8 cellular contexts compared by ENCODE assay signal in the genomic region with DNA sequence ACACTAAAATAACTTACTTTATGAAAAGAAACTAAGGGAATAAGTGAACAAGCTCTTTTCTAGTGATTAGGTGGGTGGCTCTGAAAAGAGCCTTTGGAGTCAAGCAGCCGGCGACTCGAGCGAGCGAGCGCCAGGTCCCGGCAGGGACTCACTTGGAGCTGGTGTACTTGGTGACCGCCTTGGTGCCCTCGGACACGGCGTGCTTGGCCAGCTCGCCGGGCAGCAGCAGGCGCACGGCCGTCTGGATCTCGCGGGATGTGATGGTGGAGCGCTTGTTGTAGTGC. TPM values are rescaled to one million over a fixed set of nuclear protein-coding genes. Genes with fewer than 3 reads are reported as not detected.
DNase-seq lines count a peak whose midpoint lies in the region; ATAC-seq and TF ChIP-seq lines count a peak whose summit lies in the region.
"Not testable (repeated sequence)": the region's sequence is repeated elsewhere in the genome, so short reads cannot be mapped to it uniquely, and the experiment has no call there.

No MANE protein-coding gene starts in this region.

- not testable (repeated sequence) for H2AFZ ChIP-seq in GM23338; neural progenitor cell (replicated peaks)

- not testable (repeated sequence) for H3K4me1 ChIP-seq in GM23338 (ENCODE audit: insufficient read depth)
- peaks cover 8 to 48% (median 14%) of the 10 kb centered on the region in 3 donors for H3K4me1 ChIP-seq in esophagus squamous epithelium
- peaks cover 20% of the 10 kb centered on the region for H3K4me1 ChIP-seq in neural progenitor cell
- H3K4me1 ChIP-seq in subcutaneous abdominal adipose tissue (ENCODE audit: control insufficient read depth in 5 of 5, insufficient read depth in 5 of 5, low read length in 5 of 5): peaks cover 0 to 37% (median 32%) of the 10 kb centered on the region in 5 donors

- not testable (repeated sequence) for H3K9me2 ChIP-seq in GM23338 (ENCODE audit: insufficient read depth)

- peak overlapping the region; percentile 80 for H3K4me2 ChIP-seq in GM23338
- H3K4me2 ChIP-seq in neural progenitor cell: peak overlapping the region; percentile 94

- intact Hi-C loops in esophagus squamous epithelium (cut with DNase I): not testable (repeated sequence)

- not testable (repeated sequence) for TF ChIP-seq CTCF in AG09309 (IDR thresholded peaks at IDR 0.05; ENCODE audit: control insufficient read depth, insufficient read depth, low read depth, low read length, missing control alignments); GM23338 (conservative IDR thresholded peaks at IDR 0.05; ENCODE audit: low read depth in 2 of 2); astrocyte of the spinal cord (IDR thresholded peaks at IDR 0.05; ENCODE audit: low read depth, low read length); esophagus squamous epithelium (IDR thresholded peaks at IDR 0.05); neural progenitor cell (IDR thresholded peaks at IDR 0.05)

- H3K4me3 ChIP-seq in AG09309 (ENCODE audit: control insufficient read depth, low read depth, low read length) (peak overlapping the region; percentile 52), GM23338 (peak overlapping the region; percentile 87), astrocyte of the spinal cord (ENCODE audit: low read depth, low read length) (peak overlapping the region; percentile 85), esophagus squamous epithelium (peak overlapping the region; percentile 56 to 75 (median 62)), iPS-18c (ENCODE audit: insufficient read depth, low read depth, low read length) (peak overlapping the region; percentile 72), neural progenitor cell (peak overlapping the region; percentile 82), subcutaneous abdominal adipose tissue (ENCODE audit: low read depth in 1 of 5, low read length in 5 of 5) (peak overlapping the region; percentile 62 to 89 (median 81))

- H3F3A ChIP-seq in GM23338 (replicated peaks; ENCODE audit: low read depth): peaks cover 12% of the 10 kb centered on the region; the same call in 1 of the 2 replicates
- H3F3A ChIP-seq in neural progenitor cell (ENCODE audit: low read depth): peaks cover 54% of the 10 kb centered on the region

- H3K4me3 Mint-ChIP-seq in GM23338, neural progenitor cell: not testable (repeated sequence)

- H3K27ac Mint-ChIP-seq in GM23338, neural progenitor cell: not testable (repeated sequence)

- H3K9me3 Mint-ChIP-seq in GM23338, neural progenitor cell: not testable (repeated sequence)

- H3K9me3 ChIP-seq in esophagus squamous epithelium; iPS-18c (ENCODE audit: control insufficient read depth, insufficient read depth, low read length); neural progenitor cell (ENCODE audit: low read depth); subcutaneous abdominal adipose tissue (ENCODE audit: control insufficient read depth in 5 of 5, low read length in 5 of 5): not testable (repeated sequence)

- not testable (repeated sequence) for DNase-seq in AG09309 (ENCODE audit: low read depth); GM23338 (ENCODE audit: low spot score); astrocyte of the spinal cord (ENCODE audit: low read depth, low spot score); esophagus squamous epithelium (lab: John Stamatoyannopoulos, UW); neural progenitor cell (ENCODE audit: low spot score)

- not testable (repeated sequence) for H3K27me3 ChIP-seq in GM23338 (ENCODE audit: insufficient read depth); esophagus squamous epithelium; neural progenitor cell; subcutaneous abdominal adipose tissue (ENCODE audit: control insufficient read depth in 5 of 5, insufficient read depth in 4 of 5, low read length in 5 of 5)

- H3K27ac ChIP-seq in GM23338 (ENCODE audit: low read depth): peak overlapping the region; percentile 99
- peak overlapping the region; percentile 94 to 100 (median 99) for H3K27ac ChIP-seq in esophagus squamous epithelium
- H3K27ac ChIP-seq in neural progenitor cell: peak overlapping the region; percentile 97
- peak overlapping the region; percentile 93 for H3K27ac ChIP-seq in subcutaneous abdominal adipose tissue (ENCODE audit: low read depth, low read length)

- ATAC-seq in GM23338: not testable (repeated sequence)

- H3K4me1 Mint-ChIP-seq in GM23338, neural progenitor cell: not testable (repeated sequence)

- not testable (repeated sequence) for H3K36me3 ChIP-seq in GM23338 (ENCODE audit: insufficient read depth); esophagus squamous epithelium; neural progenitor cell; subcutaneous abdominal adipose tissue (ENCODE audit: control insufficient read depth in 5 of 5, insufficient read depth in 5 of 5, low read length in 5 of 5)

- TF ChIP-seq POLR2A in esophagus squamous epithelium (IDR thresholded peaks at IDR 0.05): not testable (repeated sequence)

- in situ Hi-C loops in astrocyte of the spinal cord (cut with HindIII; ENCODE audit: low sequenced_read_pairs): not testable (repeated sequence)

- not testable (repeated sequence) for H4K20me1 ChIP-seq in GM23338 (replicated peaks; ENCODE audit: insufficient read depth)
- H4K20me1 ChIP-seq in neural progenitor cell (ENCODE audit: low read depth): peaks cover 26% of the 10 kb centered on the region

- H3K9ac ChIP-seq in neural progenitor cell (peak overlapping the region; percentile 54), subcutaneous abdominal adipose tissue (ENCODE audit: low read length in 5 of 5) (peak overlapping the region; percentile 74 to 89 (median 84))

- H3K27me3 Mint-ChIP-seq in GM23338 (ENCODE audit: insufficient read depth, low read depth, poor library complexity); neural progenitor cell (ENCODE audit: insufficient read depth, low read depth): not testable (repeated sequence)

- 0% methylated on average over 6 to 19 of the region's 19 CpGs for WGBS in esophagus squamous epithelium, 2 donors

- H3K36me3 Mint-ChIP-seq in GM23338 (ENCODE audit: low read depth); neural progenitor cell: not testable (repeated sequence)

- not testable (repeated sequence) for H3K79me2 ChIP-seq in GM23338 (replicated peaks; ENCODE audit: insufficient read depth)
- H3K79me2 ChIP-seq in neural progenitor cell (ENCODE audit: low read depth): peaks cover 28% of the 10 kb centered on the region

TF ChIP-seq in PFSK-1, 5 proteins besides CTCF, POLR2A, EP300 and RAD21:
- TF ChIP-seq POLR2AphosphoS5 (IDR thresholded peaks at IDR 0.05; ENCODE audit: low read depth, low read length): peak; percentile 97; the same call in 1 of the 2 replicates
TF ChIP-seq in PFSK-1: peak in this region for 1; not testable (repeated sequence) for 4.

RNA-seq across cellular contexts. Expression of gene BOLA1, which starts 13.3 kb away (rescaled TPM):
- total RNA-seq in GM23338 (2014; rRNA removed; shearing (Covaris generic)): 13.4 and 18.4 TPM in 2 replicates
- 23.1 and 26.2 TPM in 2 replicates for polyA plus RNA-seq in GM23338 (2016; fragmentation: Nextera tagmentation; extraction: Ambion mirVana)
- polyA plus RNA-seq in PFSK-1 (2012; ENCODE audit: insufficient read length, low read depth): 18.9 TPM
- total RNA-seq in esophagus squamous epithelium: 10 to 100 TPM; 11.0 to 31.7 (median 23.4) TPM
- total RNA-seq in neural progenitor cell (ENCODE audit: low replicate concordance): 2.4 and 13.7 TPM in 2 replicates

RNA-seq across cellular contexts. Expression of gene SV2A, which starts 31.6 kb away (rescaled TPM):
- total RNA-seq in GM23338 (2014; rRNA removed; shearing (Covaris generic)): 41.7 and 42.5 TPM in 2 replicates
- 17.3 and 17.8 TPM in 2 replicates for polyA plus RNA-seq in GM23338 (2016; fragmentation: Nextera tagmentation; extraction: Ambion mirVana)
- 0.14 TPM for polyA plus RNA-seq in PFSK-1 (2012; ENCODE audit: insufficient read length, low read depth)
- 1 to 10 TPM in 2 of 4 donors, under 1 TPM in 2; 0.11 to 2.1 (median 1.1) TPM for total RNA-seq in esophagus squamous epithelium
- total RNA-seq in neural progenitor cell (ENCODE audit: low replicate concordance): 31.6 and 47.1 TPM in 2 replicates

RNA-seq across cellular contexts. Expression of gene SF3B4, which starts 41.5 kb away (rescaled TPM):
- total RNA-seq in GM23338 (2014; rRNA removed; shearing (Covaris generic)): 48.7 and 49.2 TPM in 2 replicates
- polyA plus RNA-seq in GM23338 (2016; fragmentation: Nextera tagmentation; extraction: Ambion mirVana): 84.0 and 85.7 TPM in 2 replicates
- 65.6 TPM for polyA plus RNA-seq in PFSK-1 (2012; ENCODE audit: insufficient read length, low read depth)
- 10 to 100 TPM in 3 of 4 donors, 1 to 10 TPM in 1; 7.6 to 16.9 (median 14.1) TPM for total RNA-seq in esophagus squamous epithelium
- 26.1 and 26.4 TPM in 2 replicates for total RNA-seq in neural progenitor cell (ENCODE audit: low replicate concordance)

RNA-seq across cellular contexts. Expression of gene MTMR11, which starts 50.6 kb away (rescaled TPM):
- 1.8 and 2.4 TPM in 2 replicates for total RNA-seq in GM23338 (2014; rRNA removed; shearing (Covaris generic))
- 2.1 and 3.6 TPM in 2 replicates for polyA plus RNA-seq in GM23338 (2016; fragmentation: Nextera tagmentation; extraction: Ambion mirVana)
- polyA plus RNA-seq in PFSK-1 (2012; ENCODE audit: insufficient read length, low read depth): 2.9 TPM
- total RNA-seq in esophagus squamous epithelium (10 to 100 TPM in 2 of 4 donors, 1 to 10 TPM in 2; 3.9 to 13.5 (median 10.6) TPM), neural progenitor cell (ENCODE audit: low replicate concordance) (3.8 and 11.3 TPM in 2 replicates)

Comparison
In these comparisons a context has a peak if more than half of its experiments do, and no peak if none do; other contexts are left out.
1. RNA of gene SV2A, which starts 31.6 kb away (total RNA-seq): 41.7 to 42.5 TPM in GM23338 and 31.6 to 47.1 TPM in neural progenitor cell; 0.11 to 2.1 TPM in esophagus squamous epithelium; every median in the first group is over 10 times any median in the second.
2. Peak in every context shown above with its lines, with median percentiles within 50 percentile points of each other: H3K4me3 ChIP-seq and H3K27ac ChIP-seq.